In the genomic region with DNA sequence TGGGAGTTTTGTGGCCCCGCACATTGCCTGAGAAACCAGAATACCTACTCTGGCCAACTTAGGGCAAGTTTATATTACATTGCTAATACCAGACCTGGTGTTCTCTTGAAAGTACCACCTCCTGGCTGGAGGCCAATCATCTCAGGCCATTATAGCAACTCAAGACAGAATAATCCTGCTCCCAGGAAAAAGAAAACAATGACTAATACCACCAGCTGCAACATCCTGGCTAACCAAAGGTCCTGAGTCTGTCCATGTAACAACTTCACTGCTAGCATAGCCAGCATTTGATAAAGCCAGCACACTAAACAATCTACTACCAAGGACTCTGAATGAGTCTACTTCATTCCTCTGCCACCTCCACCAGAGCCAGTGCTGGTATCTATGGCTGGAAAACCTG, we compare ENCODE assay signal across 1 cellular context.
TF ChIP-seq lines count a peak whose summit lies in the region.

No MANE protein-coding gene starts in this region.

TF ChIP-seq in H1, 55 proteins besides CTCF, POLR2A, EP300 and RAD21 (continued from another document):
- TF ChIP-seq SAP30 (IDR thresholded peaks at IDR 0.05; ENCODE audit: insufficient read depth, insufficient replicate concordance, low read length) (no peak), SIN3A (conservative IDR thresholded peaks at IDR 0.05 in 1 of 2, IDR thresholded peaks at IDR 0.05 in 1 of 2; ENCODE audit: low read depth in 1 of 2, low read length in 2 of 2) (no peak), TBP (IDR thresholded peaks at IDR 0.05; ENCODE audit: low read depth, low read length) (no peak), SP1 (IDR thresholded peaks at IDR 0.05; ENCODE audit: low read depth, low read length) (no peak), CBX5 (IDR thresholded peaks at IDR 0.05; ENCODE audit: low read depth, low read length) (no peak), MAFK (IDR thresholded peaks at IDR 0.05; ENCODE audit: low read depth, low read length) (no peak), ZNF274 (IDR thresholded peaks at IDR 0.05; ENCODE audit: borderline replicate concordance, extremely low read depth, low read length) (no peak), RFX5 (IDR thresholded peaks at IDR 0.05; ENCODE audit: borderline replicate concordance, low read depth, low read length) (no peak)
